In genomic region chr4:139763205-139763604, GRCh38 we compare ENCODE assay signal across 9 cellular contexts.
DNase-seq lines count a peak whose midpoint lies in the region; TF ChIP-seq lines count a peak whose summit lies in the region.
"Had no signal": no experiment of that assay in that cellular context is flagged by ENCODE, and none has a peak within 500 bp of the region (broad histone marks: within the 10 kb centered on the region; RNA-seq: fewer than 3 reads in every experiment).

No MANE protein-coding gene starts in this region.

- no peak overlapping the region for H3K4me3 ChIP-seq in KMS-11 (IDR thresholded peaks at IDR 0.05; ENCODE audit: insufficient read depth, low read depth, low read length)
- H3K4me3 ChIP-seq in WERI-Rb-1 (ENCODE audit: low read depth, low read length) = no peak overlapping the region
- H3K4me3 ChIP-seq in skeletal muscle tissue (ENCODE audit: low read length in 3 of 3) = peak overlapping the region in 2 of 3 donors; percentile 28 to 33

- H4K20me1 ChIP-seq in KMS-11 (ENCODE audit: insufficient read depth) = no peaks in the 10 kb centered on the region

- no peaks in the 10 kb centered on the region for H3K79me2 ChIP-seq in KMS-11 (ENCODE audit: insufficient read depth, low read depth)

- H3K4me1 ChIP-seq in KMS-11 (ENCODE audit: low read depth, poor library complexity, severe bottlenecking) = peaks cover 50% of the 10 kb centered on the region
- peaks cover 38 to 52% (median 46%) of the 10 kb centered on the region in 3 donors for H3K4me1 ChIP-seq in skeletal muscle tissue (ENCODE audit: control insufficient read depth in 3 of 3, insufficient read depth in 3 of 3, low read length in 3 of 3)

- H2AFZ ChIP-seq in KMS-11 (ENCODE audit: low read depth) = peak overlapping the region; percentile 73

- CTCF ChIA-PET in activated naive CD4-positive, alpha-beta T cell treated with anti-CD3 and anti-CD28 coated beads, Interleukin-2, amount 10 ng/mL, durations not matched to agents 7 days and 5 days (lab: Charles Lee) = no interaction called here

- DNase-seq in WERI-Rb-1 = peak; percentile 55
- peak; percentile 41 for DNase-seq in hepatic stellate cell (ENCODE audit: low spot score)
- DNase-seq in activated naive CD4-positive, alpha-beta T cell treated with anti-CD3 and anti-CD28 coated beads, Interleukin-2, amount 10 ng/mL, durations not matched to agents 7 days and 5 days = no peak
- DNase-seq in SIG-M5 treated with dmso at 0.1 percent for 504 hours (lab: John Stamatoyannopoulos, UW; ENCODE audit: unreplicated experiment) = no peak
- DNase-seq in midbrain (lab: John Stamatoyannopoulos, UW) = no peak
- DNase-seq in stimulated activated CD4-positive, alpha-beta T cell treated with anti-CD3 and anti-CD28 coated beads, Interleukin-15, amount 100 ng/mL, for 24 hours = no peak
- DNase-seq: NCI-H446 treated with DMSO at 0.1 percent for 48 hours had no signal

- H3K9me3 ChIP-seq in WERI-Rb-1 (ENCODE audit: severe bottlenecking) = no peaks in the 10 kb centered on the region
- no peaks in the 10 kb centered on the region for H3K9me3 ChIP-seq in skeletal muscle tissue (ENCODE audit: control insufficient read depth in 3 of 3, low read length in 3 of 3)

- H3K9ac ChIP-seq in KMS-11 (peak overlapping the region; percentile 19; the same call in 1 of the 2 replicates), skeletal muscle tissue (ENCODE audit: low read depth in 1 of 3, low read length in 3 of 3) (peak overlapping the region in 2 of 3 donors; percentile 4 to 68)

- H3K36me3 ChIP-seq in KMS-11 (ENCODE audit: insufficient read depth) (no peaks in the 10 kb centered on the region), WERI-Rb-1 (no peaks in the 10 kb centered on the region; the same call in 1 of the 2 replicates), skeletal muscle tissue (ENCODE audit: control insufficient read depth in 3 of 3, insufficient read depth in 3 of 3, low read length in 3 of 3) (no peaks in the 10 kb centered on the region)

- H3K9me3 Mint-ChIP-seq in activated naive CD4-positive, alpha-beta T cell treated with anti-CD3 and anti-CD28 coated beads, Interleukin-2, amount 10 ng/mL, durations not matched to agents 7 days and 5 days = no peaks in the 10 kb centered on the region

- H3K4me1 Mint-ChIP-seq in activated naive CD4-positive, alpha-beta T cell treated with anti-CD3 and anti-CD28 coated beads, Interleukin-2, amount 10 ng/mL, durations not matched to agents 7 days and 5 days = no peaks in the 10 kb centered on the region

- H3K36me3 Mint-ChIP-seq in activated naive CD4-positive, alpha-beta T cell treated with anti-CD3 and anti-CD28 coated beads, Interleukin-2, amount 10 ng/mL, durations not matched to agents 7 days and 5 days = no peaks in the 10 kb centered on the region

- peak overlapping the region; percentile 89 for H3K4me2 ChIP-seq in KMS-11

- TF ChIP-seq CTCF in KMS-11 (conservative IDR thresholded peaks at IDR 0.05; ENCODE audit: low read depth, low read length) (no peak), WERI-Rb-1 (IDR thresholded peaks at IDR 0.05; ENCODE audit: low read depth, low read length) (no peak)

- no peak overlapping the region for H3K27ac Mint-ChIP-seq in activated naive CD4-positive, alpha-beta T cell treated with anti-CD3 and anti-CD28 coated beads, Interleukin-2, amount 10 ng/mL, durations not matched to agents 7 days and 5 days

- H3K27ac ChIP-seq in KMS-11 (peak overlapping the region; percentile 55), WERI-Rb-1 (0 out of 2 replicates have a peak overlapping the region, but pooled peaks have one; percentile 1), skeletal muscle tissue (ENCODE audit: low read depth, low read length) (peak overlapping the region; percentile 91)

- H3K27me3 ChIP-seq in KMS-11 (ENCODE audit: insufficient read depth, low read depth) (no peaks in the 10 kb centered on the region), WERI-Rb-1 (ENCODE audit: insufficient read depth, low read depth, severe bottlenecking) (no peaks in the 10 kb centered on the region), skeletal muscle tissue (ENCODE audit: control insufficient read depth in 3 of 3, insufficient read depth in 3 of 3, low read length in 3 of 3) (no peaks in the 10 kb centered on the region)

- no peak overlapping the region for H3K4me3 Mint-ChIP-seq in activated naive CD4-positive, alpha-beta T cell treated with anti-CD3 and anti-CD28 coated beads, Interleukin-2, amount 10 ng/mL, durations not matched to agents 7 days and 5 days

- H3K27me3 Mint-ChIP-seq in activated naive CD4-positive, alpha-beta T cell treated with anti-CD3 and anti-CD28 coated beads, Interleukin-2, amount 10 ng/mL, durations not matched to agents 7 days and 5 days = peaks cover 26% of the 10 kb centered on the region

Comparison
In these comparisons a context has a peak if more than half of its experiments do, and no peak if none do; other contexts are left out.
1. H3K27ac ChIP-seq: peak in every context shown above with its lines; median percentile 91 in skeletal muscle tissue; 55 in KMS-11; 1 in WERI-Rb-1.
2. H3K4me3 ChIP-seq: peak in skeletal muscle tissue (2 of 3); none in KMS-11 (single experiment) and WERI-Rb-1 (single experiment).
3. DNase-seq: peak in WERI-Rb-1 (single experiment) and hepatic stellate cell (single experiment); none in activated naive CD4-positive, alpha-beta T cell treated with anti-CD3 and anti-CD28 coated beads, Interleukin-2, amount 10 ng/mL, durations not matched to agents 7 days and 5 days (single experiment), SIG-M5 treated with dmso at 0.1 percent for 504 hours (single experiment), midbrain (single experiment) and stimulated activated CD4-positive, alpha-beta T cell treated with anti-CD3 and anti-CD28 coated beads, Interleukin-15, amount 100 ng/mL, for 24 hours (single experiment).